In genomic region chr3:117531078-117531477, GRCh38 we compare ENCODE assay signal across 15 cellular contexts.
"Had no signal": no experiment of that assay in that cellular context is flagged by ENCODE, and none has a peak within 500 bp of the region (broad histone marks: within the 10 kb centered on the region; RNA-seq: fewer than 3 reads in every experiment).

No MANE protein-coding gene starts in this region.

- H3K27ac ChIP-seq: adrenal gland, pancreas, thoracic aorta had no signal

- H3K27me3 ChIP-seq: adrenal gland, pancreas had no signal

- DNase-seq: activated CD4-positive, alpha-beta T cell treated with anti-CD3 and anti-CD28 coated beads, Interleukin-2, amount 10 ng/mL, durations not matched to agents 24 days and 14 days; activated CD4-positive, CD25-positive, alpha-beta regulatory T cell; activated CD8-positive, alpha-beta memory T cell treated with anti-CD3 and anti-CD28 coated beads, Interleukin-2, amount 50 U/mL, for 4 hours; activated CD8-positive, alpha-beta T cell treated with anti-CD3 and anti-CD28 coated beads, Interleukin-2, amount 10 ng/mL, durations not matched to agents 7 days and 5 days; activated effector memory CD4-positive, alpha-beta T cell treated with anti-CD3 and anti-CD28 coated beads, Interleukin-2, amount 50 U/mL, for 16 hours; activated T-cell treated with anti-CD3 and anti-CD28 coated beads, Interleukin-2, amount 50 U/mL, for 48 hours; mammary epithelial cell; naive thymus-derived CD4-positive, alpha-beta T cell; pancreas; stimulated activated CD4-positive, alpha-beta T cell treated with anti-CD3 and anti-CD28 coated beads, Interleukin-2, amount 100 ng/mL, for 24 hours had no signal

- H3K9me3 ChIP-seq: adrenal gland, pancreas, thoracic aorta had no signal

- ATAC-seq: activated CD8-positive, alpha-beta T cell treated with anti-CD3 and anti-CD28 coated beads, Interleukin-2, amount 10 ng/mL, durations not matched to agents 7 days and 5 days; left lobe of liver; naive thymus-derived CD4-positive, alpha-beta T cell had no signal

- H3K4me3 ChIP-seq: adrenal gland, pancreas, thoracic aorta had no signal

- FAIRE-seq: colon, islet of Langerhans, pancreas had no signal

- H3K36me3 ChIP-seq: adrenal gland, pancreas, thoracic aorta had no signal
